20 cellular contexts compared by ENCODE assay signal in the genomic region with DNA sequence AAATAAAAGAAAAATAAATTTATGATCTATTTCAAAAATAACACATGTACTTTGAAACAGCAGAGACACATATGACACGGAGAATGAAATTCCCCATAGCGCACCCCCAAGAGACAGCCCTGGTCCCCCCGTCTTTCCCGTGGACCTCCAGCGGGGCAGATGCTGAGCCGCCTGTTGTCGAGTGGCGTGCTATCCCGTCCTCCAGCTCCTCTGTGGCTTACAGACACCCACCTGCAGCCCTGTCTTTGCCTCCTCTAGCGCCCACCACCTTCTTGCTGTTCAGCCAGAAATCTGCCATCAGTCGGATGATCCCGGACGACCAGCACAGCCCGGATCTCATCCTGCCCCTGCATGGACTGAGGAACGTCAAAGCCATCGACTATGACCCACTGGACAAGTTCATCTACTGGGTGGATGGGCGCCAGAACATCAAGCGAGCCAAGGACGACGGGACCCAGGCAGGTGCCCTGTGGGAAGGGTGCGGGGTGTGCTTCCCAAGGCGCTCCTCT. TPM values are rescaled to one million over a fixed set of nuclear protein-coding genes. Genes with fewer than 3 reads are reported as not detected.
A peak's percentile ranks its signal among the peaks of the same experiment; 100 is the strongest.
DNase-seq lines count a peak whose midpoint lies in the region; ATAC-seq and TF ChIP-seq lines count a peak whose summit lies in the region.
"Had no signal": no experiment of that assay in that cellular context is flagged by ENCODE, and none has a peak within 500 bp of the region (broad histone marks: within the 10 kb centered on the region; RNA-seq: fewer than 3 reads in every experiment).

No MANE protein-coding gene starts in this region.

- no peak overlapping the region for H3K4me2 ChIP-seq in BLaER1
- H3K4me2 ChIP-seq: BLaER1 treated with 17β-estradiol and CSF1 and Interleukin-3, amounts not matched to agents 10 nM and 100 nM had no signal

- H3K9ac ChIP-seq in BLaER1 = no peak overlapping the region
- H3K9ac ChIP-seq: BLaER1 treated with 17β-estradiol and CSF1 and Interleukin-3, amounts not matched to agents 10 nM and 100 nM; GM23248 had no signal

- H3K27ac Mint-ChIP-seq in HFFc6 = no peak overlapping the region
- H3K27ac Mint-ChIP-seq: B cell; CD4-positive, alpha-beta T cell had no signal

- peaks cover 3% of the 10 kb centered on the region for H3K4me1 Mint-ChIP-seq in activated T-cell treated with anti-CD3 and anti-CD28 coated beads, Interleukin-2, amount 50 U/mL, for 4 hours (ENCODE audit: low read depth)
- no peaks in the 10 kb centered on the region for H3K4me1 Mint-ChIP-seq in HFFc6 (ENCODE audit: low read depth)

- TF ChIP-seq CTCF in RWPE2 (IDR thresholded peaks at IDR 0.05; ENCODE audit: poor library complexity, severe bottlenecking) = no peak
- no peak for TF ChIP-seq CTCF in lower lobe of right lung (IDR thresholded peaks at IDR 0.05)
- TF ChIP-seq CTCF in foreskin keratinocyte (conservative IDR thresholded peaks at IDR 0.05) = no peak
- no peak for TF ChIP-seq CTCF in HFFc6 (IDR thresholded peaks at IDR 0.05)

- H3K27me3 ChIP-seq in BLaER1 (no peaks in the 10 kb centered on the region), RWPE2 (ENCODE audit: insufficient read depth, poor library complexity, severe bottlenecking) (no peaks in the 10 kb centered on the region), lower lobe of right lung (ENCODE audit: low read depth) (no peaks in the 10 kb centered on the region), foreskin keratinocyte (no peaks in the 10 kb centered on the region)
- H3K27me3 ChIP-seq: BLaER1 treated with 17β-estradiol and CSF1 and Interleukin-3, amounts not matched to agents 10 nM and 100 nM had no signal

- no peak overlapping the region for H3K4me3 Mint-ChIP-seq in activated T-cell treated with anti-CD3 and anti-CD28 coated beads, Interleukin-2, amount 50 U/mL, for 4 hours
- H3K4me3 Mint-ChIP-seq in HFFc6 = no peak overlapping the region
- H3K4me3 Mint-ChIP-seq: CD14-positive monocyte; CD4-positive, alpha-beta T cell; CD8-positive, alpha-beta memory T cell had no signal

- peaks cover 45% of the 10 kb centered on the region for H3K4me1 ChIP-seq in BLaER1
- no peaks in the 10 kb centered on the region for H3K4me1 ChIP-seq in RWPE2 (ENCODE audit: insufficient read depth, poor library complexity, severe bottlenecking)
- no peaks in the 10 kb centered on the region for H3K4me1 ChIP-seq in lower lobe of right lung
- no peaks in the 10 kb centered on the region for H3K4me1 ChIP-seq in foreskin keratinocyte

- ATAC-seq in RWPE2 (ENCODE audit: low read depth) = no peak
- ATAC-seq in lower lobe of right lung = no peak
- ATAC-seq in activated T-cell treated with anti-CD3 and anti-CD28 coated beads, Interleukin-2, amount 50 U/mL, for 4 hours = no peak
- no peak for ATAC-seq in foreskin keratinocyte
- ATAC-seq: HCT116 had no signal

- H3K9me3 Mint-ChIP-seq in activated T-cell treated with anti-CD3 and anti-CD28 coated beads, Interleukin-2, amount 50 U/mL, for 4 hours = no peaks in the 10 kb centered on the region
- H3K9me3 Mint-ChIP-seq in HFFc6 = no peaks in the 10 kb centered on the region
- H3K9me3 Mint-ChIP-seq: CD14-positive monocyte; CD4-positive, alpha-beta T cell; CD8-positive, alpha-beta memory T cell had no signal

- 0 out of 2 replicates have a peak overlapping the region, but pooled peaks have one; percentile 35 for H3K27ac ChIP-seq in BLaER1
- H3K27ac ChIP-seq in RWPE2 (ENCODE audit: poor library complexity, severe bottlenecking) = no peak overlapping the region
- no peak overlapping the region for H3K27ac ChIP-seq in lower lobe of right lung
- H3K27ac ChIP-seq in foreskin keratinocyte = no peak overlapping the region
- H3K27ac ChIP-seq: 22Rv1, GM23248 had no signal

- H3K4me3 ChIP-seq in BLaER1 (no peak overlapping the region), RWPE2 (ENCODE audit: severe bottlenecking) (no peak overlapping the region), lower lobe of right lung (no peak overlapping the region)
- H3K4me3 ChIP-seq: BLaER1 treated with 17β-estradiol and CSF1 and Interleukin-3, amounts not matched to agents 10 nM and 100 nM; GM12878; GM23248 had no signal

- intact Hi-C loops in lower lobe of right lung (cut with DNase I) = no loop called here

- H4K20me1 ChIP-seq in BLaER1 = peaks cover 78% of the 10 kb centered on the region

- no peaks in the 10 kb centered on the region for H3K27me3 Mint-ChIP-seq in activated T-cell treated with anti-CD3 and anti-CD28 coated beads, Interleukin-2, amount 50 U/mL, for 4 hours (ENCODE audit: low read depth)
- peaks cover 5% of the 10 kb centered on the region; the same call in 1 of the 2 replicates for H3K27me3 Mint-ChIP-seq in HFFc6 (ENCODE audit: insufficient read depth)
- H3K27me3 Mint-ChIP-seq: B cell; CD4-positive, alpha-beta T cell; CD8-positive, alpha-beta memory T cell had no signal

- H3K9me3 ChIP-seq in BLaER1 (no peaks in the 10 kb centered on the region), RWPE2 (ENCODE audit: severe bottlenecking) (no peaks in the 10 kb centered on the region), lower lobe of right lung (no peaks in the 10 kb centered on the region)
- H3K9me3 ChIP-seq: BLaER1 treated with 17β-estradiol and CSF1 and Interleukin-3, amounts not matched to agents 10 nM and 100 nM had no signal

- H3K36me3 Mint-ChIP-seq in activated T-cell treated with anti-CD3 and anti-CD28 coated beads, Interleukin-2, amount 50 U/mL, for 4 hours (ENCODE audit: insufficient read depth) = peaks cover 4% of the 10 kb centered on the region
- no peaks in the 10 kb centered on the region for H3K36me3 Mint-ChIP-seq in HFFc6 (ENCODE audit: low read depth)

- peak; percentile 49 for DNase-seq in RWPE2 (ENCODE audit: low spot score)
- DNase-seq in lower lobe of right lung = peak; percentile 45
- no peak for DNase-seq in activated T-cell treated with anti-CD3 and anti-CD28 coated beads, Interleukin-2, amount 50 U/mL, for 4 hours
- DNase-seq in foreskin keratinocyte = no peak
- no peak for DNase-seq in HFFc6
- DNase-seq: CD4-positive, alpha-beta T cell; CD8-positive, alpha-beta memory T cell; DMS 273 treated with DMSO at 0.1 percent for 48 hours; DMS79; EL; GDM1; GM23248; H7 had no signal

- H3K36me3 ChIP-seq in BLaER1 = peaks cover 97% of the 10 kb centered on the region
- peaks cover 50% of the 10 kb centered on the region for H3K36me3 ChIP-seq in RWPE2 (ENCODE audit: low read depth)
- peaks cover 79% of the 10 kb centered on the region for H3K36me3 ChIP-seq in lower lobe of right lung

RNA-seq across cellular contexts. Expression of a gene that starts 44.4 kb away (rescaled TPM):
- total RNA-seq in lower lobe of right lung = 98.0 TPM
- total RNA-seq in activated T-cell treated with anti-CD3 and anti-CD28 coated beads, Interleukin-2, amount 50 U/mL, for 4 hours = 100 to 1,000 TPM; 126 to 129 (median 128) TPM
- 77.8 and 81.4 TPM in 2 replicates for total RNA-seq in foreskin keratinocyte
- 15.0 and 17.7 TPM in 2 replicates for polyA plus RNA-seq in foreskin keratinocyte
- total RNA-seq in HFFc6 (2021; fragmentation: NEBNext Ultra II Directional; extraction: Animal tissue kit (Norgen Biotek cat#: 25700)) = 10 to 100 TPM; 62.5 to 72.0 (median 67.8) TPM

Comparison
In these comparisons a context has a peak if more than half of its experiments do, and no peak if none do; other contexts are left out.
1. DNase-seq: peak in RWPE2 (single experiment) and lower lobe of right lung (single experiment); none in activated T-cell treated with anti-CD3 and anti-CD28 coated beads, Interleukin-2, amount 50 U/mL, for 4 hours (single experiment), foreskin keratinocyte (0 of 2) and HFFc6 (single experiment).